1 cellular context compared by ENCODE assay signal in the genomic region with DNA sequence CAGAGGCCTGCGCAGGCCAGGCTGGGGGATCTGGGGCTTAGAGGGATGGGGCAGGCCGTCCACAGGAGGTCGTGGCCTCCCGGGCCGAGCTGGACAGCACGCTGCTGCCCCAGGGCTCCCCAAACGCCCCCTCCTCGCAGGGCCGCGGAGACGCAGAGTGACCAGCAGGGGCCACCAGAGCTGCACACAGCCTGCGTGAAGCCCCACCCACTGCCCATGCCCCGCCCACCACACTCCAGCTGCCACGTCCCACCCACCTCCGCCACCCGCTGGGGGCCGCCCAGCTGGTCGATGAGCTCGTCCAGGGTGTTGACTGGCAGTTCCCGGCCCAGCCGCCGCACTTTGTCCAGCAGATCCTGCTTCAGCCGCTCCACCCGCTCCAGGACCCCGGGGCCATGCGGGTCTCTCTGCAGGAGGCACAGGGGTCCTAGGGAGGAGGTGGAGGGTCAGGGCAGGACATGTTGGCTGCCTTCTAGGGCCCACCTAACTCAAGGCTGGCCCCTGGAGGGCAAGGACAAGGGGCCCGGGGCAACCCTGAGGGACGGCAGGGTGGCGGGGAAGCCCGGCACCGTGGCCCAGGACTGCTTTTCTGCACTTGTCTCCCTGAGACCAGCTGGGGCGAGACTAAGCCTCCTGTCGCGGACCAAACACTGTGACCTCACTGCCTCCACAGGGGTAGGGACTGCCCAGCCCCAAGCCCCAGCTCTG.
TF ChIP-seq lines count a peak whose summit lies in the region.

No MANE protein-coding gene starts in this region.

TF ChIP-seq in K562, 482 proteins besides CTCF, POLR2A, EP300 and RAD21 (continued from another document and continues in another):
- TF ChIP-seq JUND (IDR thresholded peaks at IDR 0.05; ENCODE audit: borderline replicate concordance, low read depth, low read length): peak; percentile 24; the same call in 1 of the 2 replicates
- peak; percentile 41; the same call in 1 of the 3 replicates for TF ChIP-seq JUND (tag; IDR thresholded peaks at IDR 0.05; ENCODE audit: borderline replicate concordance, low read depth, low read length)
- TF ChIP-seq CBX8 (IDR thresholded peaks at IDR 0.05; ENCODE audit: borderline replicate concordance, extremely low read depth, low read depth, low read length, poor library complexity, severe bottlenecking): no peak
- TF ChIP-seq FOXK2 (conservative IDR thresholded peaks at IDR 0.05 in 1 of 2, IDR thresholded peaks at IDR 0.05 in 1 of 2; ENCODE audit: low read depth in 2 of 2): peak; percentile 32 to 45; a peak in 1 of 4 replicates
- peak; percentile 72 for TF ChIP-seq HMGN3 (IDR thresholded peaks at IDR 0.05; ENCODE audit: borderline replicate concordance, extremely low read depth, insufficient read length, low read depth, low read length)
- peak in 1 of 2 experiments; percentile 55; a peak in 1 of 4 replicates for TF ChIP-seq FOXA3 (CRISPR knock-in tag; conservative IDR thresholded peaks at IDR 0.05 in 1 of 2, IDR thresholded peaks at IDR 0.05 in 1 of 2)
- peak; percentile 30; the same call in 1 of the 2 replicates for TF ChIP-seq GATAD2B (IDR thresholded peaks at IDR 0.05; ENCODE audit: borderline replicate concordance)
- TF ChIP-seq HMG20B (CRISPR knock-in tag; IDR thresholded peaks at IDR 0.05): no peak
- TF ChIP-seq CREM (IDR thresholded peaks at IDR 0.05; ENCODE audit: low read depth): peak; percentile 79
- no peak; the same call in 1 of the 2 replicates for TF ChIP-seq ATF7 (IDR thresholded peaks at IDR 0.05)
- no peak for TF ChIP-seq ZNF431 (CRISPR knock-in tag; IDR thresholded peaks at IDR 0.05)
- no peak for TF ChIP-seq MYBL2 (IDR thresholded peaks at IDR 0.05; ENCODE audit: low read depth)
- no peak for TF ChIP-seq MYBL2 (CRISPR knock-in tag; IDR thresholded peaks at IDR 0.05; ENCODE audit: borderline replicate concordance)
- no peak for TF ChIP-seq ZNF609 (CRISPR knock-in tag; IDR thresholded peaks at IDR 0.05; ENCODE audit: borderline replicate concordance)
- TF ChIP-seq HNRNPL (IDR thresholded peaks at IDR 0.05; ENCODE audit: low read depth, low read length): 0 out of 2 replicates have a peak, but pooled peaks have one; percentile 52
- TF ChIP-seq NFATC3 (IDR thresholded peaks at IDR 0.05): no peak
- TF ChIP-seq MEIS2 (IDR thresholded peaks at IDR 0.05; ENCODE audit: partially characterized antibody): peak; percentile 53
- TF ChIP-seq CBFA2T2 (conservative IDR thresholded peaks at IDR 0.05): 0 out of 2 replicates have a peak, but pooled peaks have one; percentile 9
- no peak for TF ChIP-seq ZC3H8 (IDR thresholded peaks at IDR 0.05)
- TF ChIP-seq, protein P1, sequence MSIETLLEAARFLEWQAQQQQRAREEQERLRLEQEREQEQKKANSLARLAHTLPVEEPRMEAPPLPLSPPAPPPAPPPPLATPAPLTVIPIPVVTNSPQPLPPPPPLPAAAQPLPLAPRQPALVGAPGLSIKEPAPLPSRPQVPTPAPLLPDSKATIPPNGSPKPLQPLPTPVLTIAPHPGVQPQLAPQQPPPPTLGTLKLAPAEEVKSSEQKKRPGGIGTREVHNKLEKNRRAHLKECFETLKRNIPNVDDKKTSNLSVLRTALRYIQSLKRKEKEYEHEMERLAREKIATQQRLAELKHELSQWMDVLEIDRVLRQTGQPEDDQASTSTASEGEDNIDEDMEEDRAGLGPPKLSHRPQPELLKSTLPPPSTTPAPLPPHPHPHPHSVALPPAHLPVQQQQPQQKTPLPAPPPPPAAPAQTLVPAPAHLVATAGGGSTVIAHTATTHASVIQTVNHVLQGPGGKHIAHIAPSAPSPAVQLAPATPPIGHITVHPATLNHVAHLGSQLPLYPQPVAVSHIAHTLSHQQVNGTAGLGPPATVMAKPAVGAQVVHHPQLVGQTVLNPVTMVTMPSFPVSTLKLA (conservative IDR thresholded peaks at IDR 0.05): peak in 1 of 2 experiments; percentile 66; a peak in 3 of 4 replicates
- TF ChIP-seq FIP1L1 (IDR thresholded peaks at IDR 0.05; ENCODE audit: low read depth, low read length, poor library complexity, severe bottlenecking): peak; percentile 33
- no peak for TF ChIP-seq COPS2 (conservative IDR thresholded peaks at IDR 0.05)
- no peak for TF ChIP-seq ZEB2 (IDR thresholded peaks at IDR 0.05)
- TF ChIP-seq NBN (IDR thresholded peaks at IDR 0.05; ENCODE audit: low read depth): no peak
- TF ChIP-seq DPF2 (IDR thresholded peaks at IDR 0.05): no peak
- TF ChIP-seq, protein P2, sequence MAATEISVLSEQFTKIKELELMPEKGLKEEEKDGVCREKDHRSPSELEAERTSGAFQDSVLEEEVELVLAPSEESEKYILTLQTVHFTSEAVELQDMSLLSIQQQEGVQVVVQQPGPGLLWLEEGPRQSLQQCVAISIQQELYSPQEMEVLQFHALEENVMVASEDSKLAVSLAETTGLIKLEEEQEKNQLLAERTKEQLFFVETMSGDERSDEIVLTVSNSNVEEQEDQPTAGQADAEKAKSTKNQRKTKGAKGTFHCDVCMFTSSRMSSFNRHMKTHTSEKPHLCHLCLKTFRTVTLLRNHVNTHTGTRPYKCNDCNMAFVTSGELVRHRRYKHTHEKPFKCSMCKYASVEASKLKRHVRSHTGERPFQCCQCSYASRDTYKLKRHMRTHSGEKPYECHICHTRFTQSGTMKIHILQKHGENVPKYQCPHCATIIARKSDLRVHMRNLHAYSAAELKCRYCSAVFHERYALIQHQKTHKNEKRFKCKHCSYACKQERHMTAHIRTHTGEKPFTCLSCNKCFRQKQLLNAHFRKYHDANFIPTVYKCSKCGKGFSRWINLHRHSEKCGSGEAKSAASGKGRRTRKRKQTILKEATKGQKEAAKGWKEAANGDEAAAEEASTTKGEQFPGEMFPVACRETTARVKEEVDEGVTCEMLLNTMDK (IDR thresholded peaks at IDR 0.05; ENCODE audit: borderline replicate concordance, insufficient read depth, low read depth, low read length, poor library complexity, severe bottlenecking): peak; percentile 75
- peak; percentile 73 for TF ChIP-seq RBM22 (IDR thresholded peaks at IDR 0.05; ENCODE audit: low read depth, low read length, poor library complexity, severe bottlenecking)
- no peak for TF ChIP-seq DIDO1 (tag; IDR thresholded peaks at IDR 0.05; ENCODE audit: low read depth)
- peak; percentile 72 for TF ChIP-seq RB1 (IDR thresholded peaks at IDR 0.05; ENCODE audit: low read depth)
- TF ChIP-seq KDM5B (IDR thresholded peaks at IDR 0.05; ENCODE audit: insufficient replicate concordance, low read depth, low read length): no peak
- TF ChIP-seq HDAC1 (IDR thresholded peaks at IDR 0.05): peak in 1 of 2 experiments; percentile 57; a peak in 1 of 4 replicates
- peak; percentile 83 to 99 for TF ChIP-seq MAZ (CRISPR knock-in tag; conservative IDR thresholded peaks at IDR 0.05 in 1 of 2, IDR thresholded peaks at IDR 0.05 in 1 of 2)
- TF ChIP-seq ZNF586 (CRISPR knock-in tag; conservative IDR thresholded peaks at IDR 0.05): no peak
- peak; percentile 59; the same call in 1 of the 2 replicates for TF ChIP-seq ATF2 (CRISPR knock-in tag; IDR thresholded peaks at IDR 0.05)
- TF ChIP-seq SP1 (CRISPR knock-in tag; IDR thresholded peaks at IDR 0.05): peak; percentile 99
- TF ChIP-seq GABPB1 (CRISPR knock-in tag; IDR thresholded peaks at IDR 0.05): peak; percentile 31; the same call in 1 of the 2 replicates
- TF ChIP-seq CC2D1A (IDR thresholded peaks at IDR 0.05): peak; percentile 43; the same call in 1 of the 2 replicates
- TF ChIP-seq, protein P3, sequence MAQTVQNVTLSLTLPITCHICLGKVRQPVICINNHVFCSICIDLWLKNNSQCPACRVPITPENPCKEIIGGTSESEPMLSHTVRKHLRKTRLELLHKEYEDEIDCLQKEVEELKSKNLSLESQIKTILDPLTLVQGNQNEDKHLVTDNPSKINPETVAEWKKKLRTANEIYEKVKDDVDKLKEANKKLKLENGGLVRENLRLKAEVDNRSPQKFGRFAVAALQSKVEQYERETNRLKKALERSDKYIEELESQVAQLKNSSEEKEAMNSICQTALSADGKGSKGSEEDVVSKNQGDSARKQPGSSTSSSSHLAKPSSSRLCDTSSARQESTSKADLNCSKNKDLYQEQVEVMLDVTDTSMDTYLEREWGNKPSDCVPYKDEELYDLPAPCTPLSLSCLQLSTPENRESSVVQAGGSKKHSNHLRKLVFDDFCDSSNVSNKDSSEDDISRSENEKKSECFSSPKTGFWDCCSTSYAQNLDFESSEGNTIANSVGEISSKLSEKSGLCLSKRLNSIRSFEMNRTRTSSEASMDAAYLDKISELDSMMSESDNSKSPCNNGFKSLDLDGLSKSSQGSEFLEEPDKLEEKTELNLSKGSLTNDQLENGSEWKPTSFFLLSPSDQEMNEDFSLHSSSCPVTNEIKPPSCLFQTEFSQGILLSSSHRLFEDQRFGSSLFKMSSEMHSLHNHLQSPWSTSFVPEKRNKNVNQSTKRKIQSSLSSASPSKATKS (CRISPR knock-in tag; IDR thresholded peaks at IDR 0.05): no peak
- no peak for TF ChIP-seq JUNB (CRISPR knock-in tag; conservative IDR thresholded peaks at IDR 0.05)
- peak; percentile 21; the same call in 1 of the 2 replicates for TF ChIP-seq SMARCA5 (IDR thresholded peaks at IDR 0.05)
- TF ChIP-seq ZC3H4 (CRISPR knock-in tag; IDR thresholded peaks at IDR 0.05; ENCODE audit: borderline replicate concordance): no peak
- peak; percentile 59; the same call in 1 of the 2 replicates for TF ChIP-seq POLR2AphosphoS5 (IDR thresholded peaks at IDR 0.05; ENCODE audit: control insufficient read depth, insufficient read depth, low read depth, low read length)
- TF ChIP-seq, protein P4, sequence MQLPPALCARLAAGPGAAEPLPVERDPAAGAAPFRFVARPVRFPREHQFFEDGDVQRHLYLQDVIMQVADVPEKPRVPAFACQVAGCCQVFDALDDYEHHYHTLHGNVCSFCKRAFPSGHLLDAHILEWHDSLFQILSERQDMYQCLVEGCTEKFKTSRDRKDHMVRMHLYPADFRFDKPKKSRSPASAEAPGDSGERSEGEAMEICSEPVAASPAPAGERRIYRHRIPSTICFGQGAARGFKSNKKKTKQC (CRISPR knock-in tag; IDR thresholded peaks at IDR 0.05): no peak
- no peak for TF ChIP-seq ADNP (tag; IDR thresholded peaks at IDR 0.05)
- TF ChIP-seq CREB1 (IDR thresholded peaks at IDR 0.05): peak; percentile 49; the same call in 1 of the 2 replicates
- peak; percentile 63; the same call in 1 of the 2 replicates for TF ChIP-seq CREB1 (CRISPR knock-in tag; IDR thresholded peaks at IDR 0.05)
- no peak; the same call in 1 of the 2 replicates for TF ChIP-seq ZNF175 (CRISPR knock-in tag; IDR thresholded peaks at IDR 0.05; ENCODE audit: low read depth)
- TF ChIP-seq CXXC5 (CRISPR knock-in tag; IDR thresholded peaks at IDR 0.05): peak; percentile 38
- peak; percentile 42; the same call in 1 of the 2 replicates for TF ChIP-seq ARID2 (IDR thresholded peaks at IDR 0.05)
- no peak for TF ChIP-seq FOS (IDR thresholded peaks at IDR 0.05; ENCODE audit: extremely low read depth, insufficient read length)
- no peak for TF ChIP-seq SNIP1 (IDR thresholded peaks at IDR 0.05; ENCODE audit: low read depth)
- TF ChIP-seq ZBTB33 (CRISPR knock-in tag; IDR thresholded peaks at IDR 0.05): peak; percentile 54; the same call in 1 of the 2 replicates
- 0 out of 2 replicates have a peak, but pooled peaks have one; percentile 16 for TF ChIP-seq CTBP1 (IDR thresholded peaks at IDR 0.05; ENCODE audit: borderline replicate concordance)
